In the genomic region with DNA sequence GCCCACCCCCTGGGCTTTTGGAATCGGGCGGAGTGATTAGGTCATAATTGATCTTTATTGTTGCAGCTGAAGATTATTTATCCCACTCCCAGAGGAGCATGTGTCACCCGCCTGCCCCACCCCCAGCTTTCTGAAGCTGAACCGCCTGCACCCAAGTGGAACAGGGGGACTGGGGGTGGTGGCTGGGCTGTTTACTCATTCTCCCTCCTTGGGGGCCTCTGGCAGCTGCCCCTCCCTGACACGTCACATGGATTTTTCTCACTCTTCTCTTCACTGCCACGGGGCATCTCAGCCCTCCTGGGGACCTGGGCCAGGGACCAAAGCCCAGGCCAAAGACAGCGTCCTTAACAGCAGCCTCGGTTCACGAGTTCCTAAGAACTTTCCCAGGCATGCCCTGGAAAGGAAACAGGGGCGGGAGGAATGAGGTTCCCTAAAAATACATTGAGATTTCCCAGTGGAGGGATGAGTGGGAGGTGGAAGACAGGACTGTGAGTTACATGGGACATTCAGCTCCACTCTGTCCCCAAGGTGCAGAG, we compare ENCODE assay signal across 13 cellular contexts. TPM values are rescaled to one million over a fixed set of nuclear protein-coding genes. Genes with fewer than 3 reads are reported as not detected.
DNase-seq lines count a peak whose midpoint lies in the region; ATAC-seq, FAIRE-seq and TF ChIP-seq lines count a peak whose summit lies in the region.
"Had no signal": no experiment of that assay in that cellular context is flagged by ENCODE, and none has a peak within 500 bp of the region (broad histone marks: within the 10 kb centered on the region; RNA-seq: fewer than 3 reads in every experiment).

No MANE protein-coding gene starts in this region.

- ATAC-seq in gastrocnemius medialis = peak; percentile 50 to 65
- ATAC-seq: activated naive CD4-positive, alpha-beta T cell treated with anti-CD3 and anti-CD28 coated beads, Interleukin-2, amount 50 U/mL, for 72 hours; stimulated activated naive CD8-positive, alpha-beta T cell treated with anti-CD3 and anti-CD28 coated beads, Interleukin-15, Interleukin-2, amounts not matched to agents 100 U/mL and 50 U/mL, for 24 hours had no signal

- POLR2A ChIA-PET in activated CD4-positive, alpha-beta memory T cell treated with anti-CD3 and anti-CD28 coated beads, Interleukin-2, amount 10 ng/mL, durations not matched to agents 7 days and 5 days (lab: Charles Lee) = no interaction called here

- no peaks in the 10 kb centered on the region for H3K9me3 Mint-ChIP-seq in astrocyte (ENCODE audit: unreplicated experiment)
- no peaks in the 10 kb centered on the region for H3K9me3 Mint-ChIP-seq in activated CD4-positive, alpha-beta memory T cell treated with anti-CD3 and anti-CD28 coated beads, Interleukin-2, amount 10 ng/mL, durations not matched to agents 7 days and 5 days
- H3K9me3 Mint-ChIP-seq in activated CD4-positive, alpha-beta T cell treated with anti-CD3 and anti-CD28 coated beads, Interleukin-2, amount 10 ng/mL, durations not matched to agents 24 days and 14 days = no peaks in the 10 kb centered on the region
- H3K9me3 Mint-ChIP-seq: activated naive CD4-positive, alpha-beta T cell treated with anti-CD3 and anti-CD28 coated beads, Interleukin-2, amount 50 U/mL, for 72 hours had no signal

- peaks cover 38% of the 10 kb centered on the region for H3K27me3 Mint-ChIP-seq in astrocyte (ENCODE audit: low read depth, unreplicated experiment)
- no peaks in the 10 kb centered on the region for H3K27me3 Mint-ChIP-seq in activated CD4-positive, alpha-beta memory T cell treated with anti-CD3 and anti-CD28 coated beads, Interleukin-2, amount 10 ng/mL, durations not matched to agents 7 days and 5 days
- H3K27me3 Mint-ChIP-seq in activated CD4-positive, alpha-beta T cell treated with anti-CD3 and anti-CD28 coated beads, Interleukin-2, amount 10 ng/mL, durations not matched to agents 24 days and 14 days = peaks cover 3% of the 10 kb centered on the region
- H3K27me3 Mint-ChIP-seq: CD4-positive, CD25-positive, alpha-beta regulatory T cell had no signal

- H3K36me3 ChIP-seq in astrocyte (ENCODE audit: insufficient read depth, low read length) = no peaks in the 10 kb centered on the region
- no peaks in the 10 kb centered on the region for H3K36me3 ChIP-seq in gastrocnemius medialis

- no peak for FAIRE-seq in astrocyte (lab: Jason Lieb, UNC)

- H3K4me2 ChIP-seq in astrocyte (ENCODE audit: low read length) = peak overlapping the region; percentile 27

- H3K9me3 ChIP-seq in astrocyte (ENCODE audit: insufficient read depth, low read depth, low read length) (no peaks in the 10 kb centered on the region), gastrocnemius medialis (no peaks in the 10 kb centered on the region)

- peak overlapping the region; percentile 58 for H2AFZ ChIP-seq in astrocyte (ENCODE audit: low read depth, low read length)

- H3K9ac ChIP-seq in astrocyte (ENCODE audit: low read length) = no peak overlapping the region

- H3K4me1 ChIP-seq in astrocyte (ENCODE audit: insufficient read depth, low read length) = peaks cover 8% of the 10 kb centered on the region
- peaks cover 18 to 37% of the 10 kb centered on the region in 2 donors for H3K4me1 ChIP-seq in gastrocnemius medialis

- H3K27ac Mint-ChIP-seq in astrocyte (ENCODE audit: unreplicated experiment) = no peak overlapping the region
- H3K27ac Mint-ChIP-seq in activated CD4-positive, alpha-beta memory T cell treated with anti-CD3 and anti-CD28 coated beads, Interleukin-2, amount 10 ng/mL, durations not matched to agents 7 days and 5 days = no peak overlapping the region
- H3K27ac Mint-ChIP-seq in activated CD4-positive, alpha-beta T cell treated with anti-CD3 and anti-CD28 coated beads, Interleukin-2, amount 10 ng/mL, durations not matched to agents 24 days and 14 days = no peak overlapping the region
- H3K27ac Mint-ChIP-seq: activated naive CD4-positive, alpha-beta T cell treated with anti-CD3 and anti-CD28 coated beads, Interleukin-2, amount 50 U/mL, for 72 hours; CD4-positive, CD25-positive, alpha-beta regulatory T cell had no signal

- no peak overlapping the region for H3K27ac ChIP-seq in astrocyte (ENCODE audit: low read depth, low read length)
- H3K27ac ChIP-seq in gastrocnemius medialis = peak overlapping the region; percentile 63 to 83 (median 72)
- H3K27ac ChIP-seq: SK-N-MC had no signal

- in situ Hi-C loops in gastrocnemius medialis (cut with MboI; ENCODE audit: low sequenced_read_pairs in 4 of 4) = no loop called here

- CTCF ChIA-PET in activated CD4-positive, alpha-beta memory T cell treated with anti-CD3 and anti-CD28 coated beads, Interleukin-2, amount 10 ng/mL, durations not matched to agents 7 days and 5 days (lab: Charles Lee) = interaction anchor here (0.6 kb wide), 1 partner anchor 13 kb away, joined by 3 read pairs; no protein-coding TSS in a partner anchor

- H4K20me1 ChIP-seq in astrocyte (ENCODE audit: insufficient read depth, low read length) = no peaks in the 10 kb centered on the region

- DNase-seq in Daoy (ENCODE audit: low read depth) (peak; percentile 75), astrocyte (ENCODE audit: low read depth) (no peak), iPS-NIHi7 (ENCODE audit: extremely low spot score) (peak; percentile 18), gastrocnemius medialis (peak; percentile 11 to 57), pons (ENCODE audit: low spot score) (no peak), NCI-H526 treated with DMSO at 0.1 percent for 48 hours (lab: John Stamatoyannopoulos, UW) (no peak)
- DNase-seq in activated CD4-positive, alpha-beta memory T cell treated with anti-CD3 and anti-CD28 coated beads, Interleukin-2, amount 10 ng/mL, durations not matched to agents 7 days and 5 days = no peak
- DNase-seq in activated CD4-positive, alpha-beta T cell treated with anti-CD3 and anti-CD28 coated beads, Interleukin-2, amount 10 ng/mL, durations not matched to agents 24 days and 14 days = no peak
- DNase-seq: CD4-positive, CD25-positive, alpha-beta regulatory T cell; NCI-H524; stimulated activated naive CD8-positive, alpha-beta T cell treated with anti-CD3 and anti-CD28 coated beads, Interleukin-15, Interleukin-2, amounts not matched to agents 100 U/mL and 50 U/mL, for 24 hours had no signal

- no peak overlapping the region for H3K4me3 Mint-ChIP-seq in astrocyte (ENCODE audit: unreplicated experiment)
- no peak overlapping the region for H3K4me3 Mint-ChIP-seq in activated CD4-positive, alpha-beta memory T cell treated with anti-CD3 and anti-CD28 coated beads, Interleukin-2, amount 10 ng/mL, durations not matched to agents 7 days and 5 days
- no peak overlapping the region for H3K4me3 Mint-ChIP-seq in activated CD4-positive, alpha-beta T cell treated with anti-CD3 and anti-CD28 coated beads, Interleukin-2, amount 10 ng/mL, durations not matched to agents 24 days and 14 days
- H3K4me3 Mint-ChIP-seq: CD4-positive, CD25-positive, alpha-beta regulatory T cell had no signal

- no peaks in the 10 kb centered on the region for H3K4me1 Mint-ChIP-seq in astrocyte (ENCODE audit: low read depth, unreplicated experiment)
- H3K4me1 Mint-ChIP-seq in activated CD4-positive, alpha-beta memory T cell treated with anti-CD3 and anti-CD28 coated beads, Interleukin-2, amount 10 ng/mL, durations not matched to agents 7 days and 5 days = no peaks in the 10 kb centered on the region
- H3K4me1 Mint-ChIP-seq in activated CD4-positive, alpha-beta T cell treated with anti-CD3 and anti-CD28 coated beads, Interleukin-2, amount 10 ng/mL, durations not matched to agents 24 days and 14 days = no peaks in the 10 kb centered on the region
- H3K4me1 Mint-ChIP-seq: CD4-positive, CD25-positive, alpha-beta regulatory T cell had no signal

- H3K27me3 ChIP-seq in astrocyte (ENCODE audit: insufficient read depth, low read length) (no peaks in the 10 kb centered on the region), gastrocnemius medialis (no peaks in the 10 kb centered on the region)

- H3K4me3 ChIP-seq in astrocyte (ENCODE audit: insufficient read depth, low read depth, low read length) (no peak overlapping the region), gastrocnemius medialis (peak overlapping the region in 1 of 4 donors; percentile 17)
- H3K4me3 ChIP-seq: SK-N-MC had no signal

- intact Hi-C loops in gastrocnemius medialis (cut with DNase I; ENCODE audit: low total_unique reads) = no loop called here
- intact Hi-C loops in activated CD4-positive, alpha-beta T cell treated with anti-CD3 and anti-CD28 coated beads, Interleukin-2, amount 10 ng/mL, durations not matched to agents 24 days and 14 days (cut with micrococcal nuclease) = no loop called here

- no peaks in the 10 kb centered on the region for H3K79me2 ChIP-seq in astrocyte (ENCODE audit: insufficient read depth, low read length)

- H3K36me3 Mint-ChIP-seq in astrocyte (ENCODE audit: low read depth, unreplicated experiment) = no peaks in the 10 kb centered on the region
- no peaks in the 10 kb centered on the region for H3K36me3 Mint-ChIP-seq in activated CD4-positive, alpha-beta memory T cell treated with anti-CD3 and anti-CD28 coated beads, Interleukin-2, amount 10 ng/mL, durations not matched to agents 7 days and 5 days (ENCODE audit: low read depth)
- no peaks in the 10 kb centered on the region for H3K36me3 Mint-ChIP-seq in activated CD4-positive, alpha-beta T cell treated with anti-CD3 and anti-CD28 coated beads, Interleukin-2, amount 10 ng/mL, durations not matched to agents 24 days and 14 days (ENCODE audit: low read depth)
- H3K36me3 Mint-ChIP-seq: activated naive CD4-positive, alpha-beta T cell treated with anti-CD3 and anti-CD28 coated beads, Interleukin-2, amount 50 U/mL, for 72 hours; CD4-positive, CD25-positive, alpha-beta regulatory T cell had no signal

- TF ChIP-seq POLR2A in gastrocnemius medialis (IDR thresholded peaks at IDR 0.05) = no peak

- TF ChIP-seq CTCF in astrocyte (IDR thresholded peaks at IDR 0.05; ENCODE audit: insufficient read depth, low read depth, low read length) = no peak
- TF ChIP-seq CTCF in gastrocnemius medialis (IDR thresholded peaks at IDR 0.05 in 4 of 5, conservative IDR thresholded peaks at IDR 0.05 in 1 of 5) = no peak

RNA-seq across cellular contexts. Expression of gene SOX13, which starts 31.6 kb away (rescaled TPM):
- 4.2 and 6.1 TPM in 2 replicates for total RNA-seq in Daoy (2014; rRNA removed; shearing (Covaris generic))
- total RNA-seq in astrocyte = 9.2 and 12.4 TPM in 2 replicates
- 10 to 100 TPM; 15.6 to 31.1 (median 16.3) TPM for total RNA-seq in gastrocnemius medialis
- total RNA-seq in activated CD4-positive, alpha-beta memory T cell treated with anti-CD3 and anti-CD28 coated beads, Interleukin-2, amount 10 ng/mL, durations not matched to agents 7 days and 5 days = 1 to 10 TPM; 7.4 to 7.8 TPM
- 0.17 TPM in 1 of 2 replicates, not detected in the other for total RNA-seq in activated CD4-positive, alpha-beta T cell treated with anti-CD3 and anti-CD28 coated beads, Interleukin-2, amount 10 ng/mL, durations not matched to agents 24 days and 14 days

Comparison
In these comparisons a context has a peak if more than half of its experiments do, and no peak if none do; other contexts are left out.
1. DNase-seq: peak in Daoy (single experiment), iPS-NIHi7 (single experiment) and gastrocnemius medialis (2 of 2); none in astrocyte (single experiment), activated CD4-positive, alpha-beta memory T cell treated with anti-CD3 and anti-CD28 coated beads, Interleukin-2, amount 10 ng/mL, durations not matched to agents 7 days and 5 days (single experiment), activated CD4-positive, alpha-beta T cell treated with anti-CD3 and anti-CD28 coated beads, Interleukin-2, amount 10 ng/mL, durations not matched to agents 24 days and 14 days (single experiment), pons (single experiment) and NCI-H526 treated with DMSO at 0.1 percent for 48 hours (single experiment).